ENCODE assay signal across 26 cellular contexts in the genomic region with DNA sequence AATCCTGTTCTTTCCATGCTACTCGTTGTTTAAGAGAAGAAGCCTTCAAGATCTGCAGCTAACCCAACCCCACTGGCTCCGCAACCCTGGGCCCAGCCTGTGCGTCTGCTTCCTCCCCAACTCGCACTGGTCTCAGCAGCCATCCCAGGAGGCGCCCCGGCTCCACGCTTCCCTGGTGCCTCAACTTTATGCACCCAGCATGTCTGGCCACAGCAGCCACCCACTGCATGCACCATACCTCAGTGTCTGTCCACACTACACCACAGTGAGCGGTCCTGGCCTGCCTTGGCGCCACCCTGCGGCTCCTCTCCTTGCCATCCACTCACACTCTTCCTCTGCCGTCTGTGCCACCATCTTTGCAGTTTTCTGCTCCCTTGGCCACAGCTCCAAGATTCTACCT.
"Had no signal": no experiment of that assay in that cellular context is flagged by ENCODE, and none has a peak within 500 bp of the region (broad histone marks: within the 10 kb centered on the region; RNA-seq: fewer than 3 reads in every experiment).

No MANE protein-coding gene starts in this region.

- DNase-seq: activated CD4-positive, alpha-beta memory T cell treated with anti-CD3 and anti-CD28 coated beads, Interleukin-2, amount 10 ng/mL, durations not matched to agents 7 days and 5 days; activated CD4-positive, alpha-beta T cell treated with anti-CD3 and anti-CD28 coated beads for 1 hour; activated CD4-positive, alpha-beta T cell treated with anti-CD3 and anti-CD28 coated beads for 4 hours; activated CD4-positive, alpha-beta T cell treated with anti-CD3 and anti-CD28 coated beads, Interleukin-2, amount 10 ng/mL, durations not matched to agents 7 days and 5 days; activated CD4-positive, alpha-beta T cell treated with anti-CD3 and anti-CD28 coated beads, Interleukin-2, amount 50 U/mL, for 4 hours; activated CD8-positive, alpha-beta memory T cell treated with anti-CD3 and anti-CD28 coated beads, Interleukin-2, amount 50 U/mL, for 48 hours; activated gamma-delta T cell; activated naive CD4-positive, alpha-beta T cell; activated naive CD4-positive, alpha-beta T cell treated with anti-CD3 and anti-CD28 coated beads, Interleukin-2, amount 10 ng/mL, durations not matched to agents 7 days and 5 days; activated naive CD8-positive, alpha-beta T cell treated with anti-CD3 and anti-CD28 coated beads, Interleukin-2, amount 10 ng/mL, durations not matched to agents 7 days and 5 days; activated T-cell treated with anti-CD3 and anti-CD28 coated beads for 4 hours; activated T-cell treated with anti-CD3 and anti-CD28 coated beads, Interleukin-2, amount 50 U/mL, for 24 hours; activated T-cell treated with anti-CD3 and anti-CD28 coated beads, Interleukin-2, amount 50 U/mL, for 72 hours; dorsolateral prefrontal cortex; effector memory CD4-positive, alpha-beta T cell; endodermal cell; foreskin fibroblast; T-helper 1 cell; T-helper 17 cell; T1000 had no signal

- H3K27ac ChIP-seq: ascending aorta, breast epithelium, coronary artery, dorsolateral prefrontal cortex had no signal

- ATAC-seq: activated naive CD4-positive, alpha-beta T cell treated with anti-CD3 and anti-CD28 coated beads, Interleukin-2, amount 50 U/mL, for 72 hours; activated T-cell treated with anti-CD3 and anti-CD28 coated beads, Interleukin-2, amount 50 U/mL, for 72 hours; esophagus mucosa; T-helper 17 cell had no signal

- H3K4me3 ChIP-seq: ascending aorta, breast epithelium, coronary artery, dorsolateral prefrontal cortex had no signal

- FAIRE-seq: frontal cortex had no signal

- H3K9me3 ChIP-seq: ascending aorta, breast epithelium had no signal

- H3K4me1 ChIP-seq: breast epithelium had no signal

- H3K36me3 ChIP-seq: ascending aorta, breast epithelium had no signal

- H3K27me3 ChIP-seq: ascending aorta, breast epithelium, dorsolateral prefrontal cortex had no signal
